In genomic region chr1:192609110-192610079, GRCh38 we compare ENCODE assay signal across 9 cellular contexts. TPM values are rescaled to one million over a fixed set of nuclear protein-coding genes. Genes with fewer than 3 reads are reported as not detected.
DNase-seq lines count a peak whose midpoint lies in the region; ATAC-seq and TF ChIP-seq lines count a peak whose summit lies in the region.
"Had no signal": no experiment of that assay in that cellular context is flagged by ENCODE, and none has a peak within 500 bp of the region (broad histone marks: within the 10 kb centered on the region; RNA-seq: fewer than 3 reads in every experiment).

No MANE protein-coding gene starts in this region.

- no peak for TF ChIP-seq CTCF in SK-N-SH (IDR thresholded peaks at IDR 0.05)

- H3K9me2 ChIP-seq in SK-N-SH = no peaks in the 10 kb centered on the region

- ATAC-seq in SK-N-SH treated with all-trans-retinoic acid at 6 μM for 48 hours (no peak), HG03469 (IDR thresholded peaks at IDR 0.05; ENCODE audit: unreplicated experiment) (peak; percentile 98)
- ATAC-seq in activated CD4-positive, alpha-beta T cell treated with anti-CD3 and anti-CD28 coated beads for 36 hours = peak; percentile 100

- intact Hi-C loops in activated CD4-positive, alpha-beta T cell treated with anti-CD3 and anti-CD28 coated beads for 36 hours (cut with DNase I, micrococcal nuclease) = loop anchor here (1.0 to 2.0 kb wide), 5 partner anchors 29 to 135 kb away; no protein-coding TSS in a partner anchor

- no peak for TF ChIP-seq EP300 in SK-N-SH (IDR thresholded peaks at IDR 0.05; ENCODE audit: borderline replicate concordance in 1 of 2, low read depth in 1 of 2, low read length in 1 of 2)

- H3K4me3 ChIP-seq in SK-N-SH (ENCODE audit: low read depth in 2 of 2, low read length in 1 of 2) = no peak overlapping the region

- H3K9ac ChIP-seq in SK-N-SH = no peak overlapping the region

- no peak for TF ChIP-seq POLR2A in erythroblast (IDR thresholded peaks at IDR 0.05; ENCODE audit: low read length)

- H3K79me2 ChIP-seq in SK-N-SH (ENCODE audit: insufficient read depth) = no peaks in the 10 kb centered on the region

- peaks cover 3% of the 10 kb centered on the region for H3F3A ChIP-seq in SK-N-SH (replicated peaks; ENCODE audit: insufficient read depth)

- H3K4me3 Mint-ChIP-seq in activated CD4-positive, alpha-beta T cell treated with anti-CD3 and anti-CD28 coated beads for 36 hours = peak overlapping the region; percentile 35

- H3K4me2 ChIP-seq in SK-N-SH = no peak overlapping the region

- 76% methylated on average over 12 of the region's 12 CpGs for WGBS in SK-N-SH (ENCODE audit: low lambda C conversion rate)

- no peaks in the 10 kb centered on the region for H3K36me3 Mint-ChIP-seq in activated CD4-positive, alpha-beta T cell treated with anti-CD3 and anti-CD28 coated beads for 36 hours (ENCODE audit: low read depth)

- CTCF ChIA-PET in SK-N-SH (lab: Yijun Ruan, JAX) = interaction anchor here (1.0 to 11.5 kb wide), 2 partner anchors 26 to 134 kb away, joined by 3 to 107 read pairs; partner anchors contain the start of gene RGS13
- CTCF ChIA-PET in activated CD4-positive, alpha-beta T cell treated with anti-CD3 and anti-CD28 coated beads for 36 hours (lab: Charles Lee) = interaction anchor here (1.0 to 2.4 kb wide), 8 partner anchors 30 to 198 kb away, joined by 3 to 30 read pairs (median 7); no protein-coding TSS in a partner anchor

- H3K36me3 ChIP-seq in SK-N-SH (replicated peaks in 1 of 2; ENCODE audit: control insufficient read depth in 1 of 2, insufficient read depth in 2 of 2, low read length in 1 of 2) = no peaks in the 10 kb centered on the region

- peaks cover 0 to 5% of the 10 kb centered on the region in 2 experiments; a peak in 3 of 4 replicates for H3K4me1 ChIP-seq in SK-N-SH (ENCODE audit: control insufficient read depth in 1 of 2, insufficient read depth in 2 of 2, low read depth in 1 of 2, low read length in 1 of 2)

- POLR2A ChIA-PET in SK-N-SH (lab: Yijun Ruan, JAX) = no interaction called here
- POLR2A ChIA-PET in activated CD4-positive, alpha-beta T cell treated with anti-CD3 and anti-CD28 coated beads for 36 hours (lab: Charles Lee) = interaction anchor here (0.5 to 0.7 kb wide), 2 partner anchors 92 to 150 kb away, joined by 3 to 4 read pairs; no protein-coding TSS in a partner anchor

- no peak overlapping the region for H3K27ac ChIP-seq in SK-N-SH (ENCODE audit: low read depth in 2 of 2, low read length in 1 of 2)

- no peaks in the 10 kb centered on the region for H3K9me3 Mint-ChIP-seq in activated CD4-positive, alpha-beta T cell treated with anti-CD3 and anti-CD28 coated beads for 36 hours (ENCODE audit: low read depth)

- H3K27me3 Mint-ChIP-seq in activated CD4-positive, alpha-beta T cell treated with anti-CD3 and anti-CD28 coated beads for 36 hours = no peaks in the 10 kb centered on the region

- H3K4me1 Mint-ChIP-seq in activated CD4-positive, alpha-beta T cell treated with anti-CD3 and anti-CD28 coated beads for 36 hours = peaks cover 19% of the 10 kb centered on the region

- H2AFZ ChIP-seq in SK-N-SH (ENCODE audit: low read depth) = no peak overlapping the region; the same call in 1 of the 2 replicates

- no peaks in the 10 kb centered on the region for H3K27me3 ChIP-seq in SK-N-SH (ENCODE audit: insufficient read depth)

- no peak for DNase-seq in SK-N-SH
- DNase-seq in activated CD4-positive, alpha-beta T cell treated with anti-CD3 and anti-CD28 coated beads for 36 hours = peak; percentile 78
- peak; percentile 30 to 37 for DNase-seq in erythroblast (lab: John Stamatoyannopoulos, UW)
- peak; percentile 56 for DNase-seq in stimulated activated CD4-positive, alpha-beta T cell treated with anti-CD3 and anti-CD28 coated beads, Interleukin-15, amount 100 ng/mL, for 24 hours
- DNase-seq in NCI-H345 treated with DMSO at 0.1 percent for 48 hours (lab: John Stamatoyannopoulos, UW; ENCODE audit: unreplicated experiment) = no peak
- DNase-seq in NCI-H128 (lab: John Stamatoyannopoulos, UW; ENCODE audit: unreplicated experiment) = no peak

- TF ChIP-seq RAD21 in SK-N-SH (IDR thresholded peaks at IDR 0.05; ENCODE audit: low read length) = no peak

- no peaks in the 10 kb centered on the region for H4K20me1 ChIP-seq in SK-N-SH (ENCODE audit: insufficient read depth)

- peak overlapping the region; percentile 69 for H3K27ac Mint-ChIP-seq in activated CD4-positive, alpha-beta T cell treated with anti-CD3 and anti-CD28 coated beads for 36 hours

- no peaks in the 10 kb centered on the region for H3K9me3 ChIP-seq in SK-N-SH

TF ChIP-seq in SK-N-SH treated with all-trans-retinoic acid at 6 μM for 48 hours, 23 proteins besides CTCF, POLR2A, EP300 and RAD21:
- TF ChIP-seq ZC3H10 (CRISPR knock-in tag; IDR thresholded peaks at IDR 0.05) (0 out of 2 replicates have a peak, but pooled peaks have one; percentile 24), TSHZ2 (CRISPR knock-in tag; IDR thresholded peaks at IDR 0.05) (no peak), TCF4 (CRISPR knock-in tag; IDR thresholded peaks at IDR 0.05; ENCODE audit: borderline replicate concordance) (no peak)

TF ChIP-seq in SK-N-SH, 30 proteins besides CTCF, POLR2A, EP300 and RAD21:
- no peak for TF ChIP-seq TAF1 (IDR thresholded peaks at IDR 0.05; ENCODE audit: borderline replicate concordance, low read depth, low read length)
- no peak for TF ChIP-seq EZH2phosphoT487 (IDR thresholded peaks at IDR 0.05; ENCODE audit: borderline replicate concordance, low read depth)
- no peak for TF ChIP-seq NRF1 (IDR thresholded peaks at IDR 0.05; ENCODE audit: low read depth, low read length)
- no peak for TF ChIP-seq RXRA (IDR thresholded peaks at IDR 0.05; ENCODE audit: borderline replicate concordance, low read depth)
- no peak for TF ChIP-seq REST (IDR thresholded peaks at IDR 0.05; ENCODE audit: low read depth, low read length)
- TF ChIP-seq SMC3 (IDR thresholded peaks at IDR 0.05; ENCODE audit: low read depth, low read length) = no peak
- no peak for TF ChIP-seq POLR2AphosphoS5 (IDR thresholded peaks at IDR 0.05; ENCODE audit: low read depth, low read length)

RNA-seq across cellular contexts. Expression of gene RGS13, which starts 26.6 kb away (rescaled TPM):
- polyA plus RNA-seq in SK-N-SH (2012; rRNA removed) = 0.05 TPM in 1 of 2 replicates, not detected in the other
- 0.05 and 0.08 TPM in 2 replicates for polyA plus RNA-seq in SK-N-SH (2012; cell fraction: cytosol; rRNA removed)
- 0.01 TPM in 1 of 2 replicates, not detected in the other for polyA plus RNA-seq in SK-N-SH (2012; cell fraction: nucleus; rRNA removed)
- not detected for total RNA-seq in activated CD4-positive, alpha-beta T cell treated with anti-CD3 and anti-CD28 coated beads for 36 hours
- total RNA-seq: pulmonary artery endothelial cell had no signal

RNA-seq across cellular contexts. Expression of gene RGS1, which starts 33.8 kb away (rescaled TPM):
- polyA plus RNA-seq in SK-N-SH (2012; rRNA removed) = 0.05 and 0.12 TPM in 2 replicates
- 0.07 and 0.18 TPM in 2 replicates for polyA plus RNA-seq in SK-N-SH (2012; cell fraction: cytosol; rRNA removed)
- polyA plus RNA-seq in SK-N-SH (2012; cell fraction: nucleus; rRNA removed) = 0.11 and 0.24 TPM in 2 replicates
- 10 to 100 TPM; 12.0 to 13.6 TPM for total RNA-seq in activated CD4-positive, alpha-beta T cell treated with anti-CD3 and anti-CD28 coated beads for 36 hours
- total RNA-seq: pulmonary artery endothelial cell had no signal

Comparison
In these comparisons a context has a peak if more than half of its experiments do, and no peak if none do; other contexts are left out.
1. DNase-seq: peak in activated CD4-positive, alpha-beta T cell treated with anti-CD3 and anti-CD28 coated beads for 36 hours (single experiment), erythroblast (2 of 2) and stimulated activated CD4-positive, alpha-beta T cell treated with anti-CD3 and anti-CD28 coated beads, Interleukin-15, amount 100 ng/mL, for 24 hours (single experiment); none in SK-N-SH (single experiment), NCI-H345 treated with DMSO at 0.1 percent for 48 hours (single experiment) and NCI-H128 (single experiment).